In genomic region chr12:104352106-104352713, GRCh38 we compare ENCODE assay signal across 22 cellular contexts. TPM values are rescaled to one million over a fixed set of nuclear protein-coding genes. Genes with fewer than 3 reads are reported as not detected.
A peak's percentile ranks its signal among the peaks of the same experiment; 100 is the strongest.
DNase-seq lines count a peak whose midpoint lies in the region; ATAC-seq, FAIRE-seq and TF ChIP-seq lines count a peak whose summit lies in the region.
"Had no signal": no experiment of that assay in that cellular context is flagged by ENCODE, and none has a peak within 500 bp of the region (broad histone marks: within the 10 kb centered on the region; RNA-seq: fewer than 3 reads in every experiment).

No MANE protein-coding gene starts in this region.

- peaks cover 84% of the 10 kb centered on the region for H4K20me1 ChIP-seq in IMR-90 (ENCODE audit: insufficient read depth, low read length)
- peaks cover 3% of the 10 kb centered on the region for H4K20me1 ChIP-seq in endothelial cell of umbilical vein (replicated peaks; ENCODE audit: control insufficient read depth, extremely low read depth, insufficient read depth, low read length)

- no peak overlapping the region for H3K14ac ChIP-seq in IMR-90 (replicated peaks; ENCODE audit: low read depth, low read length)

- peak overlapping the region; percentile 15 for H2BK5ac ChIP-seq in IMR-90 (ENCODE audit: low read depth, low read length, poor library complexity, severe bottlenecking)

- no peak for FAIRE-seq in endothelial cell of umbilical vein (lab: Jason Lieb, UNC)
- FAIRE-seq: K562 had no signal

- no peak overlapping the region for H3K18ac ChIP-seq in IMR-90 (ENCODE audit: low read depth, low read length)

- CTCF ChIA-PET in IMR-90 (lab: Yijun Ruan, JAX) = interaction anchor here (0.6 kb wide), 1 partner anchor 54 kb away, joined by 4 read pairs; no protein-coding TSS in a partner anchor
- CTCF ChIA-PET in endothelial cell of umbilical vein (lab: Charles Lee) = interaction anchor here (1.5 kb wide), 1 partner anchor 17 kb away, joined by 3 read pairs; no protein-coding TSS in a partner anchor

- H2BK15ac ChIP-seq in IMR-90 (ENCODE audit: low read depth, low read length) = no peak overlapping the region

- H2AK5ac ChIP-seq in IMR-90 (ENCODE audit: low read depth, low read length) = no peak overlapping the region

- H3K79me1 ChIP-seq in IMR-90 (ENCODE audit: low read depth in 1 of 2, low read length in 2 of 2) = peaks cover 33 to 68% of the 10 kb centered on the region in 2 experiments

- dilution Hi-C loops in IMR-90 (cut with HindIII; ENCODE audit: low sequenced_read_pairs, unreplicated experiment) = no loop called here
- dilution Hi-C loops in endothelial cell of umbilical vein (cut with MboI; ENCODE audit: extremely low pct_ligation_motif_present, low sequenced_read_pairs) = no loop called here

- H4K91ac ChIP-seq in IMR-90 (ENCODE audit: insufficient read depth, low read depth, low read length) = no peak overlapping the region

- H3K27me3 ChIP-seq in IMR-90 (ENCODE audit: control insufficient read depth, insufficient read depth, low read length) = no peaks in the 10 kb centered on the region
- no peaks in the 10 kb centered on the region for H3K27me3 ChIP-seq in endothelial cell of umbilical vein (ENCODE audit: control insufficient read depth in 2 of 2, insufficient read depth in 2 of 2, low read length in 2 of 2)
- H3K27me3 ChIP-seq: BE2C, cardiac muscle cell, Peyer's patch, thyroid gland had no signal

- no peak overlapping the region for H3K4ac ChIP-seq in IMR-90 (ENCODE audit: low read depth, low read length)

- no peak overlapping the region for H4K8ac ChIP-seq in IMR-90 (ENCODE audit: low read depth in 2 of 2, low read length in 2 of 2)

- no peaks in the 10 kb centered on the region for H3K9me3 ChIP-seq in IMR-90 (ENCODE audit: control insufficient read depth, insufficient read depth, low read length)
- no peaks in the 10 kb centered on the region for H3K9me3 ChIP-seq in endothelial cell of umbilical vein (replicated peaks; ENCODE audit: control insufficient read depth, insufficient read depth, low read length)
- H3K9me3 ChIP-seq: BE2C, Peyer's patch, thyroid gland had no signal

- H3K4me2 ChIP-seq in IMR-90 (ENCODE audit: low read depth, low read length) = no peak overlapping the region
- no peak overlapping the region for H3K4me2 ChIP-seq in endothelial cell of umbilical vein (ENCODE audit: insufficient read depth, low read length)

- no peak overlapping the region for H2AK9ac ChIP-seq in IMR-90 (replicated peaks; ENCODE audit: low read depth, low read length, poor library complexity)

- no peak overlapping the region for H3K4me3 ChIP-seq in IMR-90 (ENCODE audit: insufficient read depth, low read depth, low read length)
- H3K4me3 ChIP-seq in endothelial cell of umbilical vein (replicated peaks in 1 of 3; ENCODE audit: insufficient read depth in 1 of 3, low read depth in 1 of 3, low read length in 3 of 3) = no peak overlapping the region
- H3K4me3 ChIP-seq: cardiac muscle cell, K562, Peyer's patch, SK-N-MC, thyroid gland had no signal

- H3K9me1 ChIP-seq in IMR-90 (ENCODE audit: insufficient read depth, low read length) (peaks cover 20% of the 10 kb centered on the region), endothelial cell of umbilical vein (replicated peaks; ENCODE audit: control insufficient read depth, extremely low read depth, insufficient read depth, low read length) (no peaks in the 10 kb centered on the region)

- no peak overlapping the region for H3K27ac ChIP-seq in IMR-90 (ENCODE audit: insufficient read depth, low read length)
- no peak overlapping the region for H3K27ac ChIP-seq in endothelial cell of umbilical vein (ENCODE audit: insufficient read depth, low read depth, low read length)
- H3K27ac ChIP-seq: cardiac muscle cell, Peyer's patch, SK-N-MC, thyroid gland had no signal

- H2AFZ ChIP-seq in IMR-90 (replicated peaks; ENCODE audit: low read length, poor library complexity) (no peak overlapping the region), endothelial cell of umbilical vein (ENCODE audit: low read depth, low read length) (no peak overlapping the region)

- H3K4me1 ChIP-seq in IMR-90 (ENCODE audit: control insufficient read depth, insufficient read depth, low read length) = peaks cover 10% of the 10 kb centered on the region
- H3K4me1 ChIP-seq in endothelial cell of umbilical vein (ENCODE audit: control insufficient read depth, extremely low read depth, insufficient read depth, low read length) = no peaks in the 10 kb centered on the region
- H3K4me1 ChIP-seq: BE2C, Peyer's patch, thyroid gland had no signal

- no peak overlapping the region for H4K5ac ChIP-seq in IMR-90 (ENCODE audit: low read depth, low read length)

- H3K36me3 ChIP-seq in IMR-90 (ENCODE audit: control insufficient read depth, insufficient read depth, low read length) = peaks cover 48% of the 10 kb centered on the region
- H3K36me3 ChIP-seq in endothelial cell of umbilical vein (ENCODE audit: control insufficient read depth in 2 of 2, extremely low read depth in 1 of 2, insufficient read depth in 2 of 2, low read length in 2 of 2) = peaks cover 25 to 36% of the 10 kb centered on the region in 2 experiments

- no peak overlapping the region for H2BK20ac ChIP-seq in IMR-90 (ENCODE audit: low read depth, low read length)

- WGBS in IMR-90 (ENCODE audit: extremely low coverage in 2 of 2, insufficient read length in 1 of 2), 2 experiments = 100% methylated on average over 1 of the region's 3 CpGs; no CpG with 5 or more reads in 1 of the 2 experiments

- TF ChIP-seq CTCF in IMR-90 (conservative IDR thresholded peaks at IDR 0.05; ENCODE audit: low read depth, low read length) = no peak
- TF ChIP-seq CTCF in endothelial cell of umbilical vein (IDR thresholded peaks at IDR 0.05; ENCODE audit: extremely low read depth in 1 of 2, insufficient read depth in 1 of 2, low read depth in 1 of 2, low read length in 2 of 2) = no peak

- intact Hi-C loops in IMR-90 (cut with micrococcal nuclease) = no loop called here
- intact Hi-C loops in endothelial cell of umbilical vein (cut with micrococcal nuclease) = no loop called here
- intact Hi-C loops in sciatic nerve (cut with DNase I) = no loop called here

- no peak overlapping the region for H3K23ac ChIP-seq in IMR-90 (ENCODE audit: low read depth, low read length)

- in situ Hi-C loops in IMR-90 (cut with MboI; ENCODE audit: low sequenced_read_pairs) = no loop called here

- BruUV-seq in IMR-90 (replicated peaks; lab: Mats Ljungman, UMichigan) = no TSS peak
- no TSS peak for BruUV-seq in endothelial cell of umbilical vein (replicated peaks; lab: Mats Ljungman, UMichigan)

- ATAC-seq in IMR-90 (ENCODE audit: low read depth) = no peak
- peak; percentile 32 for ATAC-seq in sciatic nerve
- ATAC-seq: activated CD8-positive, alpha-beta T cell treated with anti-CD3 and anti-CD28 coated beads for 36 hours; activated T-helper 17 cell treated with anti-CD3 and anti-CD28 coated beads, Interleukin-2, amount 50 U/mL, for 72 hours; esophagus mucosa; K562; stimulated activated naive B cell treated with anti-CD40 and anti-IgM and Interleukin-4, amounts not matched to agents 10 μg/mL and 1 μg/mL and 100 μg/mL, for 72 hours had no signal

- POLR2A ChIA-PET in IMR-90 (lab: Charles Lee; ENCODE audit: unreplicated experiment) (interaction anchor here (0.6 kb wide), 1 partner anchor 20 kb away, joined by 4 read pairs; no protein-coding TSS in a partner anchor), endothelial cell of umbilical vein (lab: Charles Lee) (interaction anchor here (1.2 kb wide), 1 partner anchor 66 kb away, joined by 3 read pairs; no protein-coding TSS in a partner anchor)

- DNase-seq in ELR (ENCODE audit: low read depth) (peak; percentile 37), IMR-90 (peak; percentile 64), endothelial cell of umbilical vein (ENCODE audit: low read depth, low spot score) (no peak), sciatic nerve (ENCODE audit: low spot score) (no peak), foreskin melanocyte (no peak), GF-D8 (lab: John Stamatoyannopoulos, UW) (no peak), HUDEP-2 (lab: John Stamatoyannopoulos, UW; ENCODE audit: unreplicated experiment in 76 of 76) (no peak)
- DNase-seq: activated B cell treated with CpG ODN at 0.5 μM for 24 hours; activated CD8-positive, alpha-beta T cell treated with anti-CD3 and anti-CD28 coated beads for 36 hours; BE2C; MV-4-11; NCI-H187; NCI-H226; occipital lobe; Peyer's patch; stimulated activated naive B cell treated with anti-CD40 and anti-IgM and Interleukin-4, amounts not matched to agents 10 μg/mL and 1 μg/mL and 100 μg/mL, for 72 hours; thyroid gland had no signal

- no peak for TF ChIP-seq RAD21 in IMR-90 (IDR thresholded peaks at IDR 0.05; ENCODE audit: low read length)

- H3K56ac ChIP-seq in IMR-90 (ENCODE audit: extremely low read depth, insufficient read depth, low read length) = no peak overlapping the region

- peaks cover 29% of the 10 kb centered on the region for H3K79me2 ChIP-seq in endothelial cell of umbilical vein (ENCODE audit: control insufficient read depth, insufficient read depth, low read length)

- H3K9ac ChIP-seq in IMR-90 (ENCODE audit: low read depth, low read length) (no peak overlapping the region), endothelial cell of umbilical vein (replicated peaks; ENCODE audit: extremely low read depth, insufficient read depth, low read length) (no peak overlapping the region)

- no peak overlapping the region for H2BK120ac ChIP-seq in IMR-90 (ENCODE audit: low read depth, low read length)

- TF ChIP-seq POLR2A in IMR-90 (IDR thresholded peaks at IDR 0.05; ENCODE audit: low read depth, low read length) (peak; percentile 35), endothelial cell of umbilical vein (IDR thresholded peaks at IDR 0.05; ENCODE audit: low read depth, low read length) (peak; percentile 30)

TF ChIP-seq in IMR-90, 13 proteins besides CTCF, POLR2A, EP300 and RAD21 (continues in another document):
- no peak for TF ChIP-seq RCOR1 (IDR thresholded peaks at IDR 0.05; ENCODE audit: insufficient replicate concordance, low read length)

TF ChIP-seq in endothelial cell of umbilical vein, 7 proteins besides CTCF, POLR2A, EP300 and RAD21 (continues in another document):
- no peak for TF ChIP-seq JUN (IDR thresholded peaks at IDR 0.05; ENCODE audit: borderline replicate concordance, insufficient read depth, insufficient read length, low read depth)
- peak; percentile 23 for TF ChIP-seq POLR2AphosphoS5 (IDR thresholded peaks at IDR 0.05; ENCODE audit: insufficient read depth, low read depth, low read length)

RNA-seq across cellular contexts. Expression of gene EID3, which starts 48.7 kb away (rescaled TPM):
- total RNA-seq in IMR-90 (2012; rRNA removed) (4.1 and 6.9 TPM in 2 replicates), endothelial cell of umbilical vein (12.7 and 14.5 TPM in 2 replicates), sciatic nerve (8.5 TPM)
- polyA plus RNA-seq in IMR-90 (2012; rRNA removed) (2.0 and 2.2 TPM in 2 replicates), endothelial cell of umbilical vein (1.2 and 1.5 TPM in 2 replicates)
- polyA plus RNA-seq in IMR-90 (2012; cell fraction: cytosol; rRNA removed) = 0.48 and 0.92 TPM in 2 replicates
- polyA plus RNA-seq in IMR-90 (2012; cell fraction: nucleus; rRNA removed; ENCODE audit: low replicate concordance) = 5.9 and 6.1 TPM in 2 replicates
- 1.0 and 1.3 TPM in 2 replicates for polyA plus RNA-seq in endothelial cell of umbilical vein (2011; cell fraction: cytosol; rRNA removed)
- 15.9 and 18.5 TPM in 2 replicates for polyA plus RNA-seq in endothelial cell of umbilical vein (2011; cell fraction: nucleus; rRNA removed)
- 0.82 and 1.2 TPM in 2 replicates for polyA plus RNA-seq in endothelial cell of umbilical vein (2012)
- 12.0 and 16.2 TPM in 2 replicates for polyA minus RNA-seq in endothelial cell of umbilical vein
- polyA minus RNA-seq in endothelial cell of umbilical vein (2011; cell fraction: cytosol; rRNA and poly(A)+ RNA removed) = 1.5 TPM
- 47.8 and 76.6 TPM in 2 replicates for polyA minus RNA-seq in endothelial cell of umbilical vein (2011; cell fraction: nucleus; rRNA and poly(A)+ RNA removed)

Comparison
In these comparisons a context has a peak if more than half of its experiments do, and no peak if none do; other contexts are left out.
1. DNase-seq: peak in ELR (single experiment) and IMR-90 (single experiment); none in endothelial cell of umbilical vein (single experiment), sciatic nerve (single experiment), foreskin melanocyte (single experiment), GF-D8 (single experiment) and HUDEP-2 (0 of 76).